ENCODE assay signal across 14 cellular contexts in the genomic region with DNA sequence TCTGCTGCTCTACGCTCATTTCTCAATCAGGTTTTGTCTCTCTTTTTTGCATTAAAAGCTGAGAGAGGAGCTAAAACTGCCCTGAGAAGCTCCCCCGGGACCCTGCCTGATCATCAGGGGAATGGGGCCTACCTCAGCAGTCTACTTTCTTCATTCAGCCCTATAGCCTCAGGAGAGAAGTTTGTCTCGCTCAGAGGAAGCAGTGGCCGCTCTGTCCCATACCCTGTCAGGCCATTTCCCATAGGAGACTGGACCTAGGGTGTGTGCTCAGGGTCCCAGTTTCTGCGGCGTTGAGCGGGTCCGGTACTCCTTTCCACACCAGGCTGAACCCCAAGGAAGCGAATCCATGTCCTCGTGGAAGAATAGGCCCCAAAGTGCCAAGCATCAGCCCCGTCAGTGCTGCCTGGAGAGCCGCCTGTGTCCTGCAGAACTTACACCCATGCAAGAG. TPM values are rescaled to one million over a fixed set of nuclear protein-coding genes. Genes with fewer than 3 reads are reported as not detected.
DNase-seq lines count a peak whose midpoint lies in the region; ATAC-seq and TF ChIP-seq lines count a peak whose summit lies in the region.
"Had no signal": no experiment of that assay in that cellular context is flagged by ENCODE, and none has a peak within 500 bp of the region (broad histone marks: within the 10 kb centered on the region; RNA-seq: fewer than 3 reads in every experiment).

No MANE protein-coding gene starts in this region.

- peaks cover 73% of the 10 kb centered on the region for H3K4me1 Mint-ChIP-seq in stimulated activated memory B cell treated with anti-CD40 and anti-IgM and Interleukin-4, amounts not matched to agents 10 μg/mL and 1 μg/mL and 100 μg/mL, for 72 hours
- no peaks in the 10 kb centered on the region for H3K4me1 Mint-ChIP-seq in MCF 10A (ENCODE audit: insufficient read depth, unreplicated experiment)

- no TSS peak for BruUV-seq in MCF 10A (replicated peaks; lab: Mats Ljungman, UMichigan)

- CTCF ChIA-PET in MCF 10A (lab: Yijun Ruan, JAX) = interaction anchor here (0.6 to 0.7 kb wide), 2 partner anchors 18 to 85 kb away, joined by 3 read pairs; no protein-coding TSS in a partner anchor

- H3K4me3 Mint-ChIP-seq in stimulated activated memory B cell treated with anti-CD40 and anti-IgM and Interleukin-4, amounts not matched to agents 10 μg/mL and 1 μg/mL and 100 μg/mL, for 72 hours = peak overlapping the region; percentile 46
- no peak overlapping the region for H3K4me3 Mint-ChIP-seq in MCF 10A (ENCODE audit: unreplicated experiment)

- H3K9me3 Mint-ChIP-seq in stimulated activated memory B cell treated with anti-CD40 and anti-IgM and Interleukin-4, amounts not matched to agents 10 μg/mL and 1 μg/mL and 100 μg/mL, for 72 hours = no peaks in the 10 kb centered on the region
- no peaks in the 10 kb centered on the region for H3K9me3 Mint-ChIP-seq in MCF 10A (ENCODE audit: unreplicated experiment)

- intact Hi-C loops in MCF 10A (cut with micrococcal nuclease) = no loop called here

- no peak for TF ChIP-seq CTCF in MCF 10A (IDR thresholded peaks at IDR 0.05; ENCODE audit: unreplicated experiment)

- no peaks in the 10 kb centered on the region for H3K27me3 Mint-ChIP-seq in stimulated activated memory B cell treated with anti-CD40 and anti-IgM and Interleukin-4, amounts not matched to agents 10 μg/mL and 1 μg/mL and 100 μg/mL, for 72 hours
- H3K27me3 Mint-ChIP-seq in MCF 10A (ENCODE audit: insufficient read depth, unreplicated experiment) = no peaks in the 10 kb centered on the region

- POLR2A ChIA-PET in MCF 10A (lab: Yijun Ruan, JAX) = interaction anchor here (0.9 to 1.1 kb wide), 2 partner anchors 9 to 13 kb away, joined by 3 read pairs; no protein-coding TSS in a partner anchor

- no peaks in the 10 kb centered on the region for H3K36me3 Mint-ChIP-seq in stimulated activated memory B cell treated with anti-CD40 and anti-IgM and Interleukin-4, amounts not matched to agents 10 μg/mL and 1 μg/mL and 100 μg/mL, for 72 hours
- no peaks in the 10 kb centered on the region for H3K36me3 Mint-ChIP-seq in MCF 10A (ENCODE audit: insufficient read depth, unreplicated experiment)

- ATAC-seq in GM21786 (IDR thresholded peaks at IDR 0.05; ENCODE audit: unreplicated experiment) (peak; percentile 33), HG03460 (IDR thresholded peaks at IDR 0.05; ENCODE audit: unreplicated experiment) (peak; percentile 46)
- ATAC-seq in stimulated activated memory B cell treated with anti-CD40 and anti-IgM and Interleukin-4, amounts not matched to agents 10 μg/mL and 1 μg/mL and 100 μg/mL, for 72 hours = peak; percentile 90
- ATAC-seq: left lobe of liver had no signal

- DNase-seq in activated CD8-positive, alpha-beta memory T cell treated with anti-CD3 and anti-CD28 coated beads for 24 hours = peak; percentile 33
- DNase-seq in activated CD8-positive, alpha-beta memory T cell treated with anti-CD3 and anti-CD28 coated beads, Interleukin-2, amount 50 U/mL, for 4 hours = no peak
- DNase-seq in MCF 10A (ENCODE audit: unreplicated experiment) (no peak), glomerular visceral epithelial cell (ENCODE audit: extremely low spot score) (no peak)
- DNase-seq in activated T-cell treated with anti-CD3 and anti-CD28 coated beads, Interleukin-2, amount 50 U/mL, for 48 hours = no peak
- DNase-seq: activated gamma-delta T cell treated with Interleukin-2 at 50 U/mL for 16 hours; NCI-H2171; ovary; stimulated activated CD4-positive, alpha-beta T cell treated with anti-CD3 and anti-CD28 coated beads, Interleukin-2, amount 100 ng/mL, for 24 hours had no signal

- H3K27ac Mint-ChIP-seq in stimulated activated memory B cell treated with anti-CD40 and anti-IgM and Interleukin-4, amounts not matched to agents 10 μg/mL and 1 μg/mL and 100 μg/mL, for 72 hours = peak overlapping the region; percentile 85
- no peak overlapping the region for H3K27ac Mint-ChIP-seq in MCF 10A (ENCODE audit: low read depth, unreplicated experiment)

RNA-seq across cellular contexts. Expression of gene UBE2L5, which starts 21.7 kb away (rescaled TPM):
- total RNA-seq in MCF 10A (2022) = not detected in 2 replicates
- total RNA-seq: fibroblast of villous mesenchyme, left lobe of liver had no signal

RNA-seq across cellular contexts. Expression of gene HMGB1, which starts 21.8 kb away (rescaled TPM):
- 302 and 307 TPM in 2 replicates for total RNA-seq in MCF 10A (2022)

Comparison
In these comparisons a context has a peak if more than half of its experiments do, and no peak if none do; other contexts are left out.
1. ATAC-seq: peak in every context shown above with its lines; median percentile 90 in stimulated activated memory B cell treated with anti-CD40 and anti-IgM and Interleukin-4, amounts not matched to agents 10 μg/mL and 1 μg/mL and 100 μg/mL, for 72 hours; 46 in HG03460; 33 in GM21786.